9 cellular contexts compared by ENCODE assay signal in the genomic region with DNA sequence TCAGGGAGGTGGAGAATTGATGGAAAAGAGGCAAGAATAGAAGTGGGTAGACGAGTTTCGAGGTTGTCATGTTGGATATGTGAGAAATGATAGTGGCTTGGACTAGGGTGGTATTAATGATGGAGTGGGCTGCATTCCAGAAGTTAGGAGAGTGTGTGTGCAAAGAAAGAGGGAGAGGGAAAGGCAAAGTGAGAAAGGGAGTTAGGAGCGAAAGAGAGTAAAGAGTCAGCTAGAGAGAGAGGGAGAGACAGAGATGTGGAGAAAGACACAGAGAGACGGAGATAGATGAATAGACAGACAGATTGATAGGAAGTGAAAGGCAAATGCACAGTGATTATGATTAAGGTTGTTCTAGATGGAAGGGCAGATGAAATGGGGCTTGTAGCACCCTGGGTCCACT. TPM values are rescaled to one million over a fixed set of nuclear protein-coding genes. Genes with fewer than 3 reads are reported as not detected.
"Had no signal": no experiment of that assay in that cellular context is flagged by ENCODE, and none has a peak within 500 bp of the region (broad histone marks: within the 10 kb centered on the region; RNA-seq: fewer than 3 reads in every experiment).

No MANE protein-coding gene starts in this region.

- FAIRE-seq: G401.6, GM12878, GM12891, GM12892, GM18507, GM19239 had no signal

- DNase-seq: GDM1, GF-D8 had no signal

- ATAC-seq: GM12878 had no signal

- H3K4me3 ChIP-seq: GM12878 had no signal

RNA-seq across cellular contexts. Expression of gene GPR139, which starts 5.4 kb away (rescaled TPM):
- total RNA-seq: G401, GM12878 had no signal
- polyA plus RNA-seq: GM12878 had no signal
